In the genomic region with DNA sequence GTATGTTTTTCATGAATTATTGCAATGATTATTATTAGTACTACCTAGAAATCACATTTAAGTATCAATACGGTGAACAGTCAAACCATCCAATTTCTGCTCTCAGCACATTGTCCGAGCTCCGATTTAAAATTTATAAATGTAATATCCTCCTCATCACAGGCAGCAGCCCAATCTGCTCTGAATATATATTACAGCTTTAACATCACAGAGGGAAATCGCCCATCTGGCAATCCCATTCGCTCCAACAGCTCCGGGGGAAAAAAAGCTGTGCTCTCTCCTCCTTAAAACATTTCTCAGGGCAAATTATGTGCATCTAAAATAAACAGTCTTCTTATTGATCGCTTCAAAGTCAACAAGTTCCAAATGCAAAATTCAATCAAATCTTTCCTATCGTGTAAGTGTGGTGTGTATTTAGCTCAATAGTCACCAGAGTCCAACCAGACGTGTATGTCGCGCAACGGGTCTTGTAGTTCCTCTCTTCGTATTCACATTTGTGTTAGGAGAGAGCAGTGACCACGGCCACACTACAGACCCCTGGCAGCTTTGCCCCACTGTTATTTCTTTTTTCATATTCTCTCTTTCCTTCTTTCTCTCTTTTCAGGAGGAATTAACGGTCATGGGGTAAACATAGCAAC, we compare ENCODE assay signal across 11 cellular contexts. TPM values are rescaled to one million over a fixed set of nuclear protein-coding genes. Genes with fewer than 3 reads are reported as not detected.
DNase-seq lines count a peak whose midpoint lies in the region; ATAC-seq and TF ChIP-seq lines count a peak whose summit lies in the region.
"Had no signal": no experiment of that assay in that cellular context is flagged by ENCODE, and none has a peak within 500 bp of the region (broad histone marks: within the 10 kb centered on the region; RNA-seq: fewer than 3 reads in every experiment).

No MANE protein-coding gene starts in this region.

- H3K36me3 ChIP-seq in colonic mucosa (no peaks in the 10 kb centered on the region), right lobe of liver (no peaks in the 10 kb centered on the region), thoracic aorta (no peaks in the 10 kb centered on the region)

- H3K27ac ChIP-seq in colonic mucosa: peak overlapping the region; percentile 13
- H3K27ac ChIP-seq in right lobe of liver: peak overlapping the region; percentile 37 to 87 (median 84)
- H3K27ac ChIP-seq in thoracic aorta: peak overlapping the region; percentile 79 to 95

- H3K9me3 ChIP-seq in colonic mucosa (no peaks in the 10 kb centered on the region), right lobe of liver (no peaks in the 10 kb centered on the region), thoracic aorta (no peaks in the 10 kb centered on the region)

- H3K4me3 ChIP-seq in colonic mucosa (no peak overlapping the region), right lobe of liver (peak overlapping the region; percentile 58 to 74 (median 69)), thoracic aorta (peak overlapping the region; percentile 91)
- H3K4me3 ChIP-seq: GM12878 had no signal

- no peak for TF ChIP-seq POLR2A in right lobe of liver (IDR thresholded peaks at IDR 0.05)

- ATAC-seq in right lobe of liver (peak; percentile 28 to 47 (median 33)), thoracic aorta (ENCODE audit: insufficient number of reproducible peaks, low FRiP score, low read depth) (no peak), HG03097 (IDR thresholded peaks at IDR 0.05; ENCODE audit: low FRiP score, unreplicated experiment) (no peak)
- ATAC-seq: GM12878 had no signal

- 24% methylated on average over 15 of the region's 15 CpGs for WGBS in right lobe of liver (ENCODE audit: insufficient coverage, low coverage, low lambda C conversion rate, missing lambda C conversion rate)

- intact Hi-C loops in colonic mucosa (cut with DNase I): no loop called here
- intact Hi-C loops in right lobe of liver (cut with DNase I): no loop called here

- H3K4me1 ChIP-seq in colonic mucosa: no peaks in the 10 kb centered on the region
- peaks cover 0 to 28% (median 0%) of the 10 kb centered on the region in 4 donors for H3K4me1 ChIP-seq in right lobe of liver
- H3K4me1 ChIP-seq in thoracic aorta (ENCODE audit: control insufficient read depth in 1 of 2, low read depth in 2 of 2): peaks cover 0 to 13% of the 10 kb centered on the region in 2 donors

- H3K27me3 ChIP-seq in colonic mucosa (peaks cover 8% of the 10 kb centered on the region), right lobe of liver (no peaks in the 10 kb centered on the region), thoracic aorta (replicated peaks; ENCODE audit: insufficient read depth) (no peaks in the 10 kb centered on the region)

- no peak overlapping the region for H3K9ac ChIP-seq in colonic mucosa (ENCODE audit: low read depth in 2 of 2, low read length in 2 of 2)

- DNase-seq in NCI-H524 (lab: John Stamatoyannopoulos, UW): peak; percentile 48 to 70
- DNase-seq in colonic mucosa: no peak
- no peak for DNase-seq in right lobe of liver
- no peak for DNase-seq in thoracic aorta (ENCODE audit: low spot score)
- DNase-seq in superior temporal gyrus (ENCODE audit: extremely low spot score): no peak
- no peak for DNase-seq in NCI-H2107 (lab: John Stamatoyannopoulos, UW)
- no peak for DNase-seq in NCI-H1436 treated with DMSO at 0.1 percent for 48 hours (lab: John Stamatoyannopoulos, UW)
- DNase-seq: activated gamma-delta T cell, RPMI8226 had no signal

- TF ChIP-seq CTCF in colonic mucosa (IDR thresholded peaks at IDR 0.05) (no peak), right lobe of liver (IDR thresholded peaks at IDR 0.05) (no peak), thoracic aorta (IDR thresholded peaks at IDR 0.05) (no peak)

RNA-seq across cellular contexts. Expression of gene FIGN, which starts 2.4 kb away (rescaled TPM):
- total RNA-seq in colonic mucosa (under 1 TPM; 0.58 to 0.89 TPM), right lobe of liver (1 to 10 TPM; 2.8 to 9.2 (median 5.1) TPM), thoracic aorta (10 to 100 TPM; 10.8 to 21.2 TPM)

Comparison
In these comparisons a context has a peak if more than half of its experiments do, and no peak if none do; other contexts are left out.
1. DNase-seq: peak in NCI-H524 (2 of 2); none in colonic mucosa (single experiment), right lobe of liver (0 of 3), thoracic aorta (single experiment), superior temporal gyrus (single experiment), NCI-H2107 (single experiment) and NCI-H1436 treated with DMSO at 0.1 percent for 48 hours (single experiment).
2. H3K27ac ChIP-seq: peak in every context shown above with its lines; median percentile 87 in thoracic aorta; 84 in right lobe of liver; 13 in colonic mucosa.
3. ATAC-seq: peak in right lobe of liver (4 of 4); none in thoracic aorta (single experiment) and HG03097 (single experiment).